In genomic region chr3:123621510-123622189, GRCh38 we compare ENCODE assay signal across 19 cellular contexts. TPM values are rescaled to one million over a fixed set of nuclear protein-coding genes. Genes with fewer than 3 reads are reported as not detected.
DNase-seq lines count a peak whose midpoint lies in the region; ATAC-seq and TF ChIP-seq lines count a peak whose summit lies in the region.
"Had no signal": no experiment of that assay in that cellular context is flagged by ENCODE, and none has a peak within 500 bp of the region (broad histone marks: within the 10 kb centered on the region; RNA-seq: fewer than 3 reads in every experiment).

No MANE protein-coding gene starts in this region.

- H3K4me1 Mint-ChIP-seq in glutamatergic neuron (ENCODE audit: low read depth, unreplicated experiment), result peaks cover 33% of the 10 kb centered on the region

- peak overlapping the region; percentile 95 for H3K27ac ChIP-seq in AG04450 (ENCODE audit: low read depth, low read length)
- H3K27ac ChIP-seq in skin epidermis, result peak overlapping the region in 16 of 21 experiments; percentile 4 to 71 (median 36)
- H3K27ac ChIP-seq: left ventricle myocardium inferior, pancreas, SK-N-MC had no signal

- no peaks in the 10 kb centered on the region for H3K9me3 ChIP-seq in AG04450 (ENCODE audit: control insufficient read depth, insufficient read depth, low read length)
- H3K9me3 ChIP-seq in adipocyte (ENCODE audit: control insufficient read depth, low read length), result no peaks in the 10 kb centered on the region
- H3K9me3 ChIP-seq: left ventricle myocardium inferior, pancreas had no signal

- peaks cover 4% of the 10 kb centered on the region for H3K9me3 Mint-ChIP-seq in glutamatergic neuron (ENCODE audit: unreplicated experiment)

- POLR2A ChIA-PET in AG04450 (lab: Yijun Ruan, JAX), result interaction anchor here (2.7 kb wide), 1 partner anchor 35 kb away, joined by 5 read pairs; no protein-coding TSS in a partner anchor

- H3K27ac Mint-ChIP-seq in glutamatergic neuron (ENCODE audit: unreplicated experiment), result peak overlapping the region; percentile 65

- H3K27me3 Mint-ChIP-seq in glutamatergic neuron (ENCODE audit: unreplicated experiment), result no peaks in the 10 kb centered on the region

- ATAC-seq in GM21529 (IDR thresholded peaks at IDR 0.05; ENCODE audit: unreplicated experiment), result no peak
- ATAC-seq: pancreas had no signal

- H3K4me3 ChIP-seq in AG04450 (ENCODE audit: low read depth, low read length) (no peak overlapping the region), adipocyte (ENCODE audit: low read length) (no peak overlapping the region), skin epidermis (no peak overlapping the region)
- H3K4me3 ChIP-seq: left ventricle myocardium inferior, pancreas, SK-N-MC had no signal

- DNase-seq in AG04450 (ENCODE audit: low read depth, low spot score), result no peak
- DNase-seq in adipocyte (ENCODE audit: low read depth), result no peak
- DNase-seq in glutamatergic neuron, result no peak
- DNase-seq in T1000 (lab: John Stamatoyannopoulos, UW), result no peak
- DNase-seq in activated naive CD4-positive, alpha-beta T cell treated with anti-CD3 and anti-CD28 coated beads, Interleukin-2, amount 50 U/mL, for 16 hours, result no peak
- no peak for DNase-seq in HuH-7.5 (ENCODE audit: low spot score)
- DNase-seq: activated CD4-positive, alpha-beta T cell treated with anti-CD3 and anti-CD28 coated beads for 4 hours; activated CD8-positive, alpha-beta memory T cell treated with anti-CD3 and anti-CD28 coated beads, Interleukin-2, amount 50 U/mL, for 48 hours; activated naive CD4-positive, alpha-beta T cell; DMS 273 treated with DMSO at 0.1 percent for 48 hours; Karpas-422; left ventricle myocardium inferior; NCI-H1092; pancreas; stimulated activated CD4-positive, alpha-beta T cell treated with anti-CD3 and anti-CD28 coated beads, Interleukin-4, amount 100 ng/mL, for 1 hour had no signal

- H3K36me3 Mint-ChIP-seq in glutamatergic neuron (ENCODE audit: unreplicated experiment), result no peaks in the 10 kb centered on the region
- H3K36me3 Mint-ChIP-seq: CD14-positive monocyte had no signal

- H3K4me3 Mint-ChIP-seq in glutamatergic neuron (ENCODE audit: unreplicated experiment), result peak overlapping the region; percentile 10
- H3K4me3 Mint-ChIP-seq: CD14-positive monocyte had no signal

- peaks cover 49% of the 10 kb centered on the region for H3K36me3 ChIP-seq in adipocyte (ENCODE audit: control insufficient read depth, insufficient read depth, low read length, severe bottlenecking)
- H3K36me3 ChIP-seq: pancreas had no signal

- CTCF ChIA-PET in AG04450 (lab: Charles Lee), result interaction anchor here (4.9 kb wide), 1 partner anchor 21 kb away, joined by 23 read pairs; no protein-coding TSS in a partner anchor

- peaks cover 48% of the 10 kb centered on the region for H3K4me1 ChIP-seq in adipocyte (ENCODE audit: control insufficient read depth, insufficient read depth, low read length)

- H3K27me3 ChIP-seq in AG04450 (ENCODE audit: control insufficient read depth, insufficient read depth, low read length), result no peaks in the 10 kb centered on the region
- no peaks in the 10 kb centered on the region for H3K27me3 ChIP-seq in adipocyte (replicated peaks; ENCODE audit: control insufficient read depth, insufficient read depth, low read length)
- H3K27me3 ChIP-seq: pancreas had no signal

- peak overlapping the region; percentile 68 for H3K9ac ChIP-seq in adipocyte (ENCODE audit: low read length)

- TF ChIP-seq CTCF in AG04450 (IDR thresholded peaks at IDR 0.05; ENCODE audit: low read depth, low read length) (no peak), glutamatergic neuron (IDR thresholded peaks at IDR 0.05; ENCODE audit: partially characterized antibody, unreplicated experiment) (no peak)

RNA-seq across cellular contexts. Expression of gene HACD2, which starts 36.8 kb away (rescaled TPM):
- 30.3 and 43.5 TPM in 2 replicates for polyA plus RNA-seq in AG04450 (2011; rRNA removed)
- polyA minus RNA-seq in AG04450 (2011; rRNA and poly(A)+ RNA removed), result 15.4 and 40.1 TPM in 2 replicates
- total RNA-seq in glutamatergic neuron (ENCODE audit: unreplicated experiment), result 6.9 TPM
